Comparison of ENCODE assay signal across 17 cellular contexts in genomic region chr13:112245179-112245724, GRCh38.
DNase-seq lines count a peak whose midpoint lies in the region; ATAC-seq and TF ChIP-seq lines count a peak whose summit lies in the region.
"Had no signal": no experiment of that assay in that cellular context is flagged by ENCODE, and none has a peak within 500 bp of the region (broad histone marks: within the 10 kb centered on the region; RNA-seq: fewer than 3 reads in every experiment).

No MANE protein-coding gene starts in this region.

- H3K36me3 ChIP-seq in testis (ENCODE audit: low read depth, missing control alignments) = no peaks in the 10 kb centered on the region
- no peaks in the 10 kb centered on the region for H3K36me3 ChIP-seq in tibial artery

- H3K27me3 ChIP-seq in testis (no peaks in the 10 kb centered on the region), tibial artery (peaks cover 0 to 7% of the 10 kb centered on the region in 2 donors)

- H3K27me3 Mint-ChIP-seq in WTC11 (ENCODE audit: low read depth) = no peaks in the 10 kb centered on the region; the same call in 1 of the 2 replicates
- peaks cover 1 to 7% (median 7%) of the 10 kb centered on the region in 5 donors for H3K27me3 Mint-ChIP-seq in naive thymus-derived CD8-positive, alpha-beta T cell
- H3K27me3 Mint-ChIP-seq: B cell; CD4-positive, alpha-beta T cell had no signal

- H3K36me3 Mint-ChIP-seq in WTC11 = no peaks in the 10 kb centered on the region
- H3K36me3 Mint-ChIP-seq in naive thymus-derived CD8-positive, alpha-beta T cell = no peaks in the 10 kb centered on the region

- H3K9me3 Mint-ChIP-seq in WTC11 = no peaks in the 10 kb centered on the region
- H3K9me3 Mint-ChIP-seq in naive thymus-derived CD8-positive, alpha-beta T cell = no peaks in the 10 kb centered on the region
- H3K9me3 Mint-ChIP-seq: CD4-positive, alpha-beta T cell; H9 had no signal

- 91 to 96% methylated on average over 24 to 25 of the region's 25 CpGs for WGBS in testis, 2 donors

- no peak for ATAC-seq in WTC11
- ATAC-seq in naive thymus-derived CD8-positive, alpha-beta T cell = no peak
- ATAC-seq: Panc1, Right ventricle myocardium inferior had no signal

- intact Hi-C loops in testis (cut with DNase I; ENCODE audit: low total_unique reads) (no loop called here), tibial artery (cut with DNase I; ENCODE audit: low total_unique reads) (no loop called here)

- peaks cover 18% of the 10 kb centered on the region for H3K4me1 Mint-ChIP-seq in WTC11
- H3K4me1 Mint-ChIP-seq in naive thymus-derived CD8-positive, alpha-beta T cell = no peaks in the 10 kb centered on the region
- H3K4me1 Mint-ChIP-seq: B cell had no signal

- H3K9me3 ChIP-seq in testis = no peaks in the 10 kb centered on the region
- H3K9me3 ChIP-seq in tibial artery = no peaks in the 10 kb centered on the region

- no peak for DNase-seq in WTC11 (ENCODE audit: low spot score)
- peak; percentile 54 for DNase-seq in coronary artery (ENCODE audit: low spot score)
- peak; percentile 47 for DNase-seq in mesenteric fat pad (ENCODE audit: low spot score)
- DNase-seq in testis = peak; percentile 9
- no peak for DNase-seq in tibial artery
- no peak for DNase-seq in naive thymus-derived CD8-positive, alpha-beta T cell
- no peak for DNase-seq in C1 segment of cervical spinal cord (lab: John Stamatoyannopoulos, UW)
- DNase-seq in activated CD4-positive, alpha-beta T cell treated with anti-CD3 and anti-CD28 coated beads for 1 hour = no peak
- DNase-seq: CD4-positive, alpha-beta T cell; H9; Karpas-422; MM.1S; NCI-H1092 treated with DMSO at 0.1 percent for 48 hours; NCI-H524 had no signal

- no peak for TF ChIP-seq POLR2A in testis (IDR thresholded peaks at IDR 0.05)

- no peak overlapping the region for H3K4me3 Mint-ChIP-seq in WTC11
- no peak overlapping the region for H3K4me3 Mint-ChIP-seq in naive thymus-derived CD8-positive, alpha-beta T cell
- H3K4me3 Mint-ChIP-seq: B cell; CD4-positive, alpha-beta T cell; H9 had no signal

- POLR2A ChIA-PET in WTC11 (lab: Charles Lee) = no interaction called here
- POLR2A ChIA-PET in naive thymus-derived CD8-positive, alpha-beta T cell (lab: Charles Lee) = no interaction called here

- H3K4me3 ChIP-seq in coronary artery = no peak overlapping the region
- H3K4me3 ChIP-seq in testis = no peak overlapping the region
- H3K4me3 ChIP-seq in tibial artery = no peak overlapping the region

- CTCF ChIA-PET in WTC11 (lab: Charles Lee) = no interaction called here

- 0 out of 2 replicates have a peak overlapping the region, but pooled peaks have one; percentile 2 for H3K27ac Mint-ChIP-seq in WTC11
- H3K27ac Mint-ChIP-seq in naive thymus-derived CD8-positive, alpha-beta T cell = no peak overlapping the region
- H3K27ac Mint-ChIP-seq: B cell; CD4-positive, alpha-beta T cell; H9 had no signal

- no peaks in the 10 kb centered on the region for H3K4me1 ChIP-seq in testis
- H3K4me1 ChIP-seq in tibial artery = no peaks in the 10 kb centered on the region

- no peak for TF ChIP-seq CTCF in WTC11 (IDR thresholded peaks at IDR 0.05)
- TF ChIP-seq CTCF in coronary artery (IDR thresholded peaks at IDR 0.05) = no peak
- TF ChIP-seq CTCF in testis (IDR thresholded peaks at IDR 0.05) = no peak
- no peak for TF ChIP-seq CTCF in tibial artery (IDR thresholded peaks at IDR 0.05)

- H3K27ac ChIP-seq in coronary artery (no peak overlapping the region), testis (no peak overlapping the region), tibial artery (no peak overlapping the region)

TF ChIP-seq in WTC11, 78 proteins besides CTCF, POLR2A, EP300 and RAD21 (continues in another document):
- TF ChIP-seq, protein P1, sequence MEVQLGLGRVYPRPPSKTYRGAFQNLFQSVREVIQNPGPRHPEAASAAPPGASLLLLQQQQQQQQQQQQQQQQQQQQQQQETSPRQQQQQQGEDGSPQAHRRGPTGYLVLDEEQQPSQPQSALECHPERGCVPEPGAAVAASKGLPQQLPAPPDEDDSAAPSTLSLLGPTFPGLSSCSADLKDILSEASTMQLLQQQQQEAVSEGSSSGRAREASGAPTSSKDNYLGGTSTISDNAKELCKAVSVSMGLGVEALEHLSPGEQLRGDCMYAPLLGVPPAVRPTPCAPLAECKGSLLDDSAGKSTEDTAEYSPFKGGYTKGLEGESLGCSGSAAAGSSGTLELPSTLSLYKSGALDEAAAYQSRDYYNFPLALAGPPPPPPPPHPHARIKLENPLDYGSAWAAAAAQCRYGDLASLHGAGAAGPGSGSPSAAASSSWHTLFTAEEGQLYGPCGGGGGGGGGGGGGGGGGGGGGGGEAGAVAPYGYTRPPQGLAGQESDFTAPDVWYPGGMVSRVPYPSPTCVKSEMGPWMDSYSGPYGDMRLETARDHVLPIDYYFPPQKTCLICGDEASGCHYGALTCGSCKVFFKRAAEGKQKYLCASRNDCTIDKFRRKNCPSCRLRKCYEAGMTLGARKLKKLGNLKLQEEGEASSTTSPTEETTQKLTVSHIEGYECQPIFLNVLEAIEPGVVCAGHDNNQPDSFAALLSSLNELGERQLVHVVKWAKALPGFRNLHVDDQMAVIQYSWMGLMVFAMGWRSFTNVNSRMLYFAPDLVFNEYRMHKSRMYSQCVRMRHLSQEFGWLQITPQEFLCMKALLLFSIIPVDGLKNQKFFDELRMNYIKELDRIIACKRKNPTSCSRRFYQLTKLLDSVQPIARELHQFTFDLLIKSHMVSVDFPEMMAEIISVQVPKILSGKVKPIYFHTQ (CRISPR knock-in tag; IDR thresholded peaks at IDR 0.05) = no peak
- no peak for TF ChIP-seq SMAD3 (CRISPR knock-in tag; IDR thresholded peaks at IDR 0.05; ENCODE audit: borderline replicate concordance)
- TF ChIP-seq MAX (CRISPR knock-in tag; IDR thresholded peaks at IDR 0.05) = no peak
- TF ChIP-seq ZNF138 (CRISPR knock-in tag; conservative IDR thresholded peaks at IDR 0.05) = no peak
- TF ChIP-seq TCF7 (CRISPR knock-in tag; IDR thresholded peaks at IDR 0.05; ENCODE audit: low read depth) = no peak
- TF ChIP-seq MXD4 (CRISPR knock-in tag; IDR thresholded peaks at IDR 0.05; ENCODE audit: borderline replicate concordance) = no peak
- TF ChIP-seq, protein P2, sequence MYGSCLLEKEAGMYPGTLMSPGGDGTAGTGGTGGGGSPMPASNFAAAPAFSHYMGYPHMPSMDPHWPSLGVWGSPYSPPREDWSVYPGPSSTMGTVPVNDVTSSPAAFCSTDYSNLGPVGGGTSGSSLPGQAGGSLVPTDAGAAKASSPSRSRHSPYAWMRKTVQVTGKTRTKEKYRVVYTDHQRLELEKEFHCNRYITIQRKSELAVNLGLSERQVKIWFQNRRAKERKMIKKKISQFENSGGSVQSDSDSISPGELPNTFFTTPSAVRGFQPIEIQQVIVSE (CRISPR knock-in tag; IDR thresholded peaks at IDR 0.05; ENCODE audit: borderline replicate concordance) = no peak
- TF ChIP-seq ATF2 (CRISPR knock-in tag; IDR thresholded peaks at IDR 0.05; ENCODE audit: borderline replicate concordance, low read depth) = no peak
- TF ChIP-seq FOXP1 (CRISPR knock-in tag; IDR thresholded peaks at IDR 0.05; ENCODE audit: borderline replicate concordance) = no peak
- no peak for TF ChIP-seq JAZF1 (CRISPR knock-in tag; IDR thresholded peaks at IDR 0.05)
- no peak for TF ChIP-seq SP1 (CRISPR knock-in tag; conservative IDR thresholded peaks at IDR 0.05)
- no peak for TF ChIP-seq ZSCAN18 (CRISPR knock-in tag; IDR thresholded peaks at IDR 0.05)
- no peak for TF ChIP-seq FOXP4 (CRISPR knock-in tag; IDR thresholded peaks at IDR 0.05)

Comparison
In these comparisons a context has a peak if more than half of its experiments do, and no peak if none do; other contexts are left out.
1. DNase-seq: peak in coronary artery (single experiment), mesenteric fat pad (single experiment) and testis (single experiment); none in WTC11 (single experiment), tibial artery (0 of 2), naive thymus-derived CD8-positive, alpha-beta T cell (0 of 10), C1 segment of cervical spinal cord (0 of 14) and activated CD4-positive, alpha-beta T cell treated with anti-CD3 and anti-CD28 coated beads for 1 hour (single experiment).